ENCODE assay signal across 1 cellular context in the genomic region with DNA sequence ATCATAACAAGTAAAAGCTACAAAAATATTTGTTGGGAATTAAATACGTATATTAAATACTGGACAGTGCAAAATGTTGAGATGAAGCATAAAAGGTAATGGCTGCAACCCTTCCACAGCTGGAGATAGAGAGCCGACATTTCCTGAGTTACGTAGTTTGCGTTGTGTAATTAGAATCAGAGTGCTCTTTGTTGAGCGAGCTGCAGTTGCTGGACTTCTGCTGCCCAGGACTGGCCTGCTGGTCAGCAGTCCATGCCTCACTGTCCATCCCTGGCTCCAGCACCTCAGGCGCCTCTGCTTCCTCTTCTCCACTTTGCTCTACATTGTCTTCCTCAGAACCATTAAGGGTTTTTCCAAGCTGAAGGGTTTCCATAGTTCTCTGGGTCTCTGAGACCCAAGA.
TF ChIP-seq lines count a peak whose summit lies in the region.

No MANE protein-coding gene starts in this region.

TF ChIP-seq in endothelial cell of umbilical vein, 7 proteins besides CTCF, POLR2A, EP300 and RAD21 (continued from another document):
- TF ChIP-seq EZH2 (IDR thresholded peaks at IDR 0.05; ENCODE audit: borderline replicate concordance, low read depth, low read length, severe bottlenecking): no peak
- TF ChIP-seq MYC (IDR thresholded peaks at IDR 0.05; ENCODE audit: low read depth, low read length): no peak
- TF ChIP-seq, protein P1, sequence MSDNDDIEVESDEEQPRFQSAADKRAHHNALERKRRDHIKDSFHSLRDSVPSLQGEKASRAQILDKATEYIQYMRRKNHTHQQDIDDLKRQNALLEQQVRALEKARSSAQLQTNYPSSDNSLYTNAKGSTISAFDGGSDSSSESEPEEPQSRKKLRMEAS (IDR thresholded peaks at IDR 0.05; ENCODE audit: insufficient read depth, insufficient read length): no peak
- no peak for TF ChIP-seq POLR2AphosphoS5 (IDR thresholded peaks at IDR 0.05; ENCODE audit: insufficient read depth, low read depth, low read length)
- TF ChIP-seq JUN (IDR thresholded peaks at IDR 0.05; ENCODE audit: borderline replicate concordance, insufficient read depth, insufficient read length, low read depth): no peak
TF ChIP-seq in endothelial cell of umbilical vein: peak in this region for 0.
